In the genomic region with DNA sequence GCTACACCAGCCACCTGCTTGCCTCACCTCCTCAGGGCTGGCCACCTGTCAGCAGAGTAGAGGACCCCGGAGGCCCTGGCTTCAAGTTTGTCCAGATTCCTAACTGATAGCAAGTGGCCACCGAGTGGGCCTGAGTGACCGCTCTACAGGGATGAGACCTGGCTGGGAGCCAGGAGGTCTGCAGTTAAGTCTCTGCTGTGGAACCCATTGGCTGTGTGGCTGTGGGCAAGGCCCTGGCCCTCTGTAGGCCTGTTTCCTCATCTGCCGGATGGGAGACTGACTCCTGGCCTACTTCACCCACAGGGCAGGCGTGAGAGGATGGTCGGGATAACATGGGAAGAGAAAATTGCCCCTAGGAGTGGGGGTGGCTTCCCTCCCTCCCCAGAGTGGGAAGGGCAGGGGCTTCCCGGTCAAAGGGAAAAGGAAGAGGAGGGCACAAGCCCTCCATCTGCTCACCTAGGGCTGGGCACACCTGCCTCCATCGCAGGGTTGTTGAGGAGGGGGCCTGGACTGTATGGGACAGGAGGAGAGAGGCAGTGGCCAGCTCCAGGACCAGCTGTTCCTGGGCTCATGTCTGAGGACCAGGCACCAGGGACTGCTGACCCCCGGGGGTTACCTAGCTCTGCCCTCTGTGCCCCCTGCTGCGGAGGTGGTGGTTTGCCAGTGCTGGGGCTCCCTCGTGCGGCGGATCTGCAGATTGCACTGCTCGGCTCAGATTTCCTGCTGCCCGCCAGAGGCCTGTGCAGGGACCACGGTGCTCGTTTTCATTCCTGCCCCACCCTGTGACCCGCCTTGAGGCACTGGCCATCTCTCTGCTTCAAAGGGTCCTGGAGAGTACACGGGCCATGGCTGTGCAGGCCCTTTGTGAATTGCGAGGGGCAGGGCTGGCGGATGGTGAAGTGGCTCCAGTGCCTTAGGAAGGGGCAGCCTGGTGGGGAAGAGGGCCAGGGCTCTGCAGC, we compare ENCODE assay signal across 8 cellular contexts. TPM values are rescaled to one million over a fixed set of nuclear protein-coding genes. Genes with fewer than 3 reads are reported as not detected.
A peak's percentile ranks its signal among the peaks of the same experiment; 100 is the strongest.
DNase-seq lines count a peak whose midpoint lies in the region; ATAC-seq, FAIRE-seq and TF ChIP-seq lines count a peak whose summit lies in the region.

No MANE protein-coding gene starts in this region.

- peaks cover 0 to 34% (median 4%) of the 10 kb centered on the region in 3 donors for H3K36me3 ChIP-seq in pancreas

- peak; percentile 70 to 89 (median 78) for DNase-seq in CD4-positive, alpha-beta T cell
- peak; percentile 49 for DNase-seq in RPMI7951 (ENCODE audit: low read depth)
- no peak for DNase-seq in foreskin keratinocyte
- DNase-seq in pancreas: peak in 4 of 6 donors; percentile 80 to 92 (median 87)
- peak; percentile 77 for DNase-seq in ureter (ENCODE audit: low spot score)

- no peaks in the 10 kb centered on the region for H3K27me3 ChIP-seq in CD4-positive, alpha-beta T cell (ENCODE audit: control insufficient read depth, insufficient read depth, low read length)
- H3K27me3 ChIP-seq in foreskin keratinocyte: no peaks in the 10 kb centered on the region
- H3K27me3 ChIP-seq in pancreas: no peaks in the 10 kb centered on the region

- no peak overlapping the region for H3K4me3 ChIP-seq in pancreas

- peaks cover 5% of the 10 kb centered on the region for H3K4me1 Mint-ChIP-seq in CD4-positive, alpha-beta T cell (ENCODE audit: low read depth)
- no peaks in the 10 kb centered on the region for H3K4me1 Mint-ChIP-seq in activated T-helper 17 cell treated with anti-CD3 and anti-CD28 coated beads, Interleukin-2, amount 50 U/mL, for 72 hours

- H3K9me3 Mint-ChIP-seq in CD4-positive, alpha-beta T cell: no peaks in the 10 kb centered on the region
- no peaks in the 10 kb centered on the region for H3K9me3 Mint-ChIP-seq in activated T-helper 17 cell treated with anti-CD3 and anti-CD28 coated beads, Interleukin-2, amount 50 U/mL, for 72 hours

- H3K27me3 Mint-ChIP-seq in CD4-positive, alpha-beta T cell: no peaks in the 10 kb centered on the region
- no peaks in the 10 kb centered on the region for H3K27me3 Mint-ChIP-seq in activated T-helper 17 cell treated with anti-CD3 and anti-CD28 coated beads, Interleukin-2, amount 50 U/mL, for 72 hours

- ATAC-seq in CD4-positive, alpha-beta T cell (ENCODE audit: poor library complexity): peak; percentile 99
- ATAC-seq in HG03432 (IDR thresholded peaks at IDR 0.05; ENCODE audit: unreplicated experiment): peak; percentile 48
- ATAC-seq in activated T-helper 17 cell treated with anti-CD3 and anti-CD28 coated beads, Interleukin-2, amount 50 U/mL, for 72 hours (replicated peaks): peak; percentile 83
- peak; percentile 41 for ATAC-seq in foreskin keratinocyte
- ATAC-seq in pancreas: peak; percentile 40 to 73 (median 70)
- no peak for ATAC-seq in GM21825 (IDR thresholded peaks at IDR 0.05; ENCODE audit: unreplicated experiment)

- intact Hi-C loops in CD4-positive, alpha-beta T cell (cut with DNase I, micrococcal nuclease): loop anchor here (1.0 to 5.0 kb wide), 4 partner anchors 199 to 408 kb away; no protein-coding TSS in a partner anchor
- intact Hi-C loops in pancreas (cut with DNase I): loop anchor here in 1 of 3 donors (10.0 kb wide), 1 partner anchor 406 kb away; no protein-coding TSS in a partner anchor

- H3K4me3 Mint-ChIP-seq in CD4-positive, alpha-beta T cell: no peak overlapping the region
- H3K4me3 Mint-ChIP-seq in activated T-helper 17 cell treated with anti-CD3 and anti-CD28 coated beads, Interleukin-2, amount 50 U/mL, for 72 hours: no peak overlapping the region

- no peak overlapping the region for H3K27ac Mint-ChIP-seq in CD4-positive, alpha-beta T cell
- H3K27ac Mint-ChIP-seq in activated T-helper 17 cell treated with anti-CD3 and anti-CD28 coated beads, Interleukin-2, amount 50 U/mL, for 72 hours: no peak overlapping the region

- TF ChIP-seq CTCF in CD4-positive, alpha-beta T cell (IDR thresholded peaks at IDR 0.05): peak; percentile 96
- TF ChIP-seq CTCF in foreskin keratinocyte (conservative IDR thresholded peaks at IDR 0.05) (peak; percentile 92), pancreas (IDR thresholded peaks at IDR 0.05) (peak; percentile 79 to 92 (median 84))

- CTCF ChIA-PET in CD4-positive, alpha-beta T cell (lab: Charles Lee): interaction anchor here (0.6 to 2.3 kb wide), 10 partner anchors 9 to 305 kb away, joined by 3 to 11 read pairs (median 4); a partner anchor contains a TSS

- 34 to 37% methylated on average over 21 of the region's 21 CpGs for WGBS in pancreas, 2 donors

- POLR2A ChIA-PET in CD4-positive, alpha-beta T cell (lab: Charles Lee): interaction anchor here (0.6 to 3.6 kb wide), 8 partner anchors 9 to 336 kb away, joined by 3 to 16 read pairs (median 4); a partner anchor contains a TSS

- no peak overlapping the region for H3K27ac ChIP-seq in CD4-positive, alpha-beta T cell (ENCODE audit: low read depth, low read length)
- no peak overlapping the region for H3K27ac ChIP-seq in foreskin keratinocyte
- H3K27ac ChIP-seq in pancreas: no peak overlapping the region

- H3K9me3 ChIP-seq in CD4-positive, alpha-beta T cell (ENCODE audit: control insufficient read depth, low read length): no peaks in the 10 kb centered on the region
- H3K9me3 ChIP-seq in pancreas: no peaks in the 10 kb centered on the region

- no peak for FAIRE-seq in pancreas (lab: Jason Lieb, UNC)

- H3K4me1 ChIP-seq in foreskin keratinocyte: no peaks in the 10 kb centered on the region
- H3K4me1 ChIP-seq in pancreas: peaks cover 5 to 18% (median 13%) of the 10 kb centered on the region in 3 donors

- H3K36me3 Mint-ChIP-seq in CD4-positive, alpha-beta T cell (ENCODE audit: low read depth): peaks cover 55% of the 10 kb centered on the region
- H3K36me3 Mint-ChIP-seq in activated T-helper 17 cell treated with anti-CD3 and anti-CD28 coated beads, Interleukin-2, amount 50 U/mL, for 72 hours (ENCODE audit: low read depth): peaks cover 6% of the 10 kb centered on the region

RNA-seq across cellular contexts. Expression of a gene that starts 9.1 kb away (rescaled TPM):
- 10 to 100 TPM; 25.5 to 28.0 TPM for total RNA-seq in CD4-positive, alpha-beta T cell
- total RNA-seq in RPMI7951 (2014; rRNA removed; shearing (Covaris generic)): 54.4 and 56.4 TPM in 2 replicates
- 10 to 100 TPM; 39.6 to 58.8 TPM for total RNA-seq in activated T-helper 17 cell treated with anti-CD3 and anti-CD28 coated beads, Interleukin-2, amount 50 U/mL, for 72 hours
- 24.1 and 25.2 TPM in 2 replicates for total RNA-seq in foreskin keratinocyte
- 20.8 and 21.7 TPM in 2 replicates for polyA plus RNA-seq in foreskin keratinocyte
- 10 to 100 TPM; 24.0 to 36.0 (median 26.3) TPM for total RNA-seq in pancreas
- polyA plus RNA-seq in pancreas: 10 to 100 TPM; 38.9 to 59.6 TPM
- 66.9 TPM for total RNA-seq in ureter

RNA-seq across cellular contexts. Expression of a gene that starts 10.6 kb away (rescaled TPM):
- total RNA-seq in CD4-positive, alpha-beta T cell: 10 to 100 TPM; 25.3 to 25.7 TPM
- 41.3 and 43.5 TPM in 2 replicates for total RNA-seq in RPMI7951 (2014; rRNA removed; shearing (Covaris generic))
- 10 to 100 TPM; 10.2 to 13.2 TPM for total RNA-seq in activated T-helper 17 cell treated with anti-CD3 and anti-CD28 coated beads, Interleukin-2, amount 50 U/mL, for 72 hours
- total RNA-seq in foreskin keratinocyte: 52.7 and 53.3 TPM in 2 replicates
- 55.2 and 63.1 TPM in 2 replicates for polyA plus RNA-seq in foreskin keratinocyte
- total RNA-seq in pancreas: 10 to 100 TPM; 27.8 to 48.3 (median 39.5) TPM
- polyA plus RNA-seq in pancreas: 10 to 100 TPM; 29.8 to 39.3 TPM
- total RNA-seq in ureter: 85.2 TPM

RNA-seq across cellular contexts. Expression of a gene that starts 48.6 kb away (rescaled TPM):
- total RNA-seq in CD4-positive, alpha-beta T cell: not detected
- total RNA-seq in RPMI7951 (2014; rRNA removed; shearing (Covaris generic)): 8.7 and 10.0 TPM in 2 replicates
- total RNA-seq in activated T-helper 17 cell treated with anti-CD3 and anti-CD28 coated beads, Interleukin-2, amount 50 U/mL, for 72 hours: 1 to 10 TPM; 3.7 to 7.2 TPM
- total RNA-seq in foreskin keratinocyte (11.5 and 13.8 TPM in 2 replicates), pancreas (under 1 TPM in 4 of 6 donors, not detected in 2; 0.19 to 0.37 (median 0.29) TPM), ureter (0.91 TPM)
- polyA plus RNA-seq in foreskin keratinocyte (8.1 and 9.7 TPM in 2 replicates), pancreas (not detected)

Comparison
In these comparisons a context has a peak if more than half of its experiments do, and no peak if none do; other contexts are left out.
1. DNase-seq: peak in CD4-positive, alpha-beta T cell (10 of 10), RPMI7951 (single experiment), pancreas (4 of 6) and ureter (single experiment); none in foreskin keratinocyte (0 of 2).
2. Peak in every context shown above with its lines, with median percentiles within 50 percentile points of each other: CTCF ChIP-seq.